Comparison of ENCODE assay signal across 16 cellular contexts in genomic region chr10:4041531-4042096, GRCh38.
DNase-seq lines count a peak whose midpoint lies in the region; ATAC-seq and TF ChIP-seq lines count a peak whose summit lies in the region.
"Had no signal": no experiment of that assay in that cellular context is flagged by ENCODE, and none has a peak within 500 bp of the region (broad histone marks: within the 10 kb centered on the region; RNA-seq: fewer than 3 reads in every experiment).

No MANE protein-coding gene starts in this region.

- no peak overlapping the region for H3K27ac Mint-ChIP-seq in endothelial cell (ENCODE audit: unreplicated experiment)
- H3K27ac Mint-ChIP-seq in HFFc6: no peak overlapping the region
- H3K27ac Mint-ChIP-seq: B cell; CD8-positive, alpha-beta T cell had no signal

- no peaks in the 10 kb centered on the region for H3K27me3 Mint-ChIP-seq in endothelial cell (ENCODE audit: unreplicated experiment)
- H3K27me3 Mint-ChIP-seq in HFFc6 (ENCODE audit: insufficient read depth): no peaks in the 10 kb centered on the region
- H3K27me3 Mint-ChIP-seq: B cell had no signal

- ATAC-seq in psoas muscle: no peak
- ATAC-seq in HG03139 (IDR thresholded peaks at IDR 0.05; ENCODE audit: unreplicated experiment): no peak
- ATAC-seq: CD8-positive, alpha-beta T cell; HCT116 had no signal

- H2BK120ac ChIP-seq in mesendoderm (ENCODE audit: low read depth, low read length): no peak overlapping the region

- H3K56ac ChIP-seq in mesendoderm (ENCODE audit: low read length): no peak overlapping the region

- no peak overlapping the region for H3K18ac ChIP-seq in mesendoderm (ENCODE audit: low read length)

- H3K4me1 Mint-ChIP-seq in endothelial cell (ENCODE audit: unreplicated experiment): peaks cover 17% of the 10 kb centered on the region
- no peaks in the 10 kb centered on the region for H3K4me1 Mint-ChIP-seq in HFFc6 (ENCODE audit: low read depth)

- H3K27me3 ChIP-seq in mesendoderm (ENCODE audit: insufficient read depth, low read length, poor library complexity): no peaks in the 10 kb centered on the region
- H3K27me3 ChIP-seq in psoas muscle (ENCODE audit: insufficient read depth in 3 of 3, low read length in 2 of 3): no peaks in the 10 kb centered on the region
- H3K27me3 ChIP-seq: BLaER1 treated with 17β-estradiol and CSF1 and Interleukin-3, amounts not matched to agents 10 nM and 100 nM had no signal

- no peaks in the 10 kb centered on the region for H3K4me1 ChIP-seq in mesendoderm (ENCODE audit: control insufficient read depth, low read depth, low read length)
- no peaks in the 10 kb centered on the region for H3K4me1 ChIP-seq in psoas muscle

- H3K9me3 Mint-ChIP-seq in endothelial cell (ENCODE audit: unreplicated experiment) (peaks cover 9% of the 10 kb centered on the region), HFFc6 (peaks cover 33% of the 10 kb centered on the region)

- H2AK5ac ChIP-seq in mesendoderm (ENCODE audit: low read length): no peak overlapping the region

- no peak overlapping the region for H3K23ac ChIP-seq in mesendoderm (ENCODE audit: low read length)

- H4K5ac ChIP-seq in mesendoderm (ENCODE audit: low read length): no peak overlapping the region

- peak; percentile 13 for DNase-seq in EL
- DNase-seq in HT1080 (ENCODE audit: low read depth): peak; percentile 60
- DNase-seq in endothelial cell (ENCODE audit: low spot score): no peak
- DNase-seq in mesendoderm: no peak
- DNase-seq in psoas muscle: no peak
- no peak for DNase-seq in HFFc6
- DNase-seq: Calu3; CD8-positive, alpha-beta T cell; DMS79 treated with DMSO at 0.1 percent for 48 hours; GDM1; GOT3; H7 had no signal

- no peak overlapping the region for H3K4me2 ChIP-seq in mesendoderm (ENCODE audit: low read length)
- H3K4me2 ChIP-seq: BLaER1 treated with 17β-estradiol and CSF1 and Interleukin-3, amounts not matched to agents 10 nM and 100 nM had no signal

- H3K36me3 ChIP-seq in mesendoderm (ENCODE audit: control insufficient read depth, insufficient read depth, low read length): no peaks in the 10 kb centered on the region
- H3K36me3 ChIP-seq in psoas muscle (ENCODE audit: insufficient read depth in 1 of 2, low read depth in 1 of 2): no peaks in the 10 kb centered on the region

- H3K4me3 Mint-ChIP-seq in endothelial cell (ENCODE audit: unreplicated experiment) (peak overlapping the region; percentile 19), HFFc6 (no peak overlapping the region)
- H3K4me3 Mint-ChIP-seq: B cell; CD8-positive, alpha-beta T cell had no signal

- no peak for TF ChIP-seq CTCF in endothelial cell (IDR thresholded peaks at IDR 0.05; ENCODE audit: unreplicated experiment)
- TF ChIP-seq CTCF in psoas muscle (IDR thresholded peaks at IDR 0.05): no peak
- no peak for TF ChIP-seq CTCF in HFFc6 (IDR thresholded peaks at IDR 0.05)

- no peak overlapping the region for H3K9ac ChIP-seq in mesendoderm (ENCODE audit: low read length)
- H3K9ac ChIP-seq: BLaER1 treated with 17β-estradiol and CSF1 and Interleukin-3, amounts not matched to agents 10 nM and 100 nM had no signal

- H3K4ac ChIP-seq in mesendoderm (ENCODE audit: low read depth, low read length): no peak overlapping the region

- H3K36me3 Mint-ChIP-seq in endothelial cell (ENCODE audit: low read depth, unreplicated experiment) (peaks cover 6% of the 10 kb centered on the region), HFFc6 (ENCODE audit: low read depth) (peaks cover 31% of the 10 kb centered on the region)

- H2BK5ac ChIP-seq in mesendoderm (ENCODE audit: low read length): no peak overlapping the region

- peak overlapping the region; percentile 56 for H4K8ac ChIP-seq in mesendoderm (ENCODE audit: low read depth, low read length)

- intact Hi-C loops in psoas muscle (cut with DNase I): no loop called here

- no CpG with 5 or more reads among the region's 6 CpGs for WGBS in mesendoderm (ENCODE audit: extremely low coverage, insufficient coverage, low lambda C conversion rate)
- whole genome bisulfite sequencing in psoas muscle, 3 donors: 94 to 97% (median 96%) methylated on average over 6 of the region's 6 CpGs

- no peaks in the 10 kb centered on the region for H3K79me1 ChIP-seq in mesendoderm (ENCODE audit: low read length)

- H2BK15ac ChIP-seq in mesendoderm (replicated peaks; ENCODE audit: low read depth): no peak overlapping the region

- H3K27ac ChIP-seq in mesendoderm (ENCODE audit: low read depth, low read length) (no peak overlapping the region), psoas muscle (no peak overlapping the region)
- H3K27ac ChIP-seq: BLaER1 treated with 17β-estradiol and CSF1 and Interleukin-3, amounts not matched to agents 10 nM and 100 nM had no signal

- peaks cover 9% of the 10 kb centered on the region for H3K9me3 ChIP-seq in psoas muscle

- no peak overlapping the region for H3K4me3 ChIP-seq in mesendoderm (ENCODE audit: low read length)
- no peak overlapping the region for H3K4me3 ChIP-seq in psoas muscle
- H3K4me3 ChIP-seq: BLaER1 treated with 17β-estradiol and CSF1 and Interleukin-3, amounts not matched to agents 10 nM and 100 nM had no signal

- no peaks in the 10 kb centered on the region for H3K79me2 ChIP-seq in mesendoderm (ENCODE audit: control insufficient read depth, insufficient read depth, low read length)

Comparison
In these comparisons a context has a peak if more than half of its experiments do, and no peak if none do; other contexts are left out.
1. DNase-seq: peak in EL (single experiment) and HT1080 (single experiment); none in endothelial cell (single experiment), mesendoderm (single experiment), psoas muscle (0 of 2) and HFFc6 (single experiment).